In the genomic region with DNA sequence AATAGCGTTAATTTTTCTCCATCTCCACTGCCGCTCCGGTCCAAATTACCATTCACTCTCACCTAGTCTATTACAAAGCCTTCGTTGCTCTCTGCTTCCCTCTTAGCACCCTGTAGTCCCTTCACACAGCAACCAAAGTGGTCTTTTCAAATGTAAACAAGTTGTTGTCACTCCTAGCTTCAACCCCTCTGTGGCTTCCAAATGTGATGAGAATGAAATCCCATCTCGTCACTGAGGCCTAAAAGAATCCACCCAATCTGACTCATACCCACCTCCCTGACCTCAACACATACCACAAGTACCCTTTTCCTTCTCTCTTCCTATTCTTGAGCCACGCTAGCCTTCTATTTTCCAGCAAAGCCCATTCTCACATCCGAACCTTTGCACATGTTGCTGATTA, we compare ENCODE assay signal across 13 cellular contexts. TPM values are rescaled to one million over a fixed set of nuclear protein-coding genes. Genes with fewer than 3 reads are reported as not detected.
DNase-seq lines count a peak whose midpoint lies in the region; ATAC-seq, FAIRE-seq and TF ChIP-seq lines count a peak whose summit lies in the region.
"Had no signal": no experiment of that assay in that cellular context is flagged by ENCODE, and none has a peak within 500 bp of the region (broad histone marks: within the 10 kb centered on the region; RNA-seq: fewer than 3 reads in every experiment).

No MANE protein-coding gene starts in this region.

- no peak overlapping the region for H3K9ac ChIP-seq in astrocyte (ENCODE audit: low read length)

- no peaks in the 10 kb centered on the region for H3K27me3 Mint-ChIP-seq in astrocyte (ENCODE audit: low read depth, unreplicated experiment)
- no peaks in the 10 kb centered on the region for H3K27me3 Mint-ChIP-seq in natural killer cell treated with Interleukin-12 subunit alpha and Interleukin-12 subunit beta and Interleukin-15 and Interleukin-18, amount 100 ng/mL, for 72 hours

- no peak for FAIRE-seq in astrocyte (lab: Jason Lieb, UNC)

- no peak overlapping the region for H2AFZ ChIP-seq in astrocyte (ENCODE audit: low read depth, low read length)

- DNase-seq in Daoy (ENCODE audit: low read depth) = peak; percentile 67
- peak; percentile 64 for DNase-seq in LHCN-M2 (ENCODE audit: low read depth)
- peak; percentile 39 for DNase-seq in astrocyte (ENCODE audit: low read depth)
- DNase-seq in natural killer cell treated with Interleukin-12 subunit alpha and Interleukin-12 subunit beta and Interleukin-15 and Interleukin-18, amount 100 ng/mL, for 72 hours (ENCODE audit: low spot score) = no peak
- no peak for DNase-seq in NCI-H82 (lab: John Stamatoyannopoulos, UW)
- DNase-seq in caudate nucleus (lab: John Stamatoyannopoulos, UW) = no peak
- no peak for DNase-seq in medulla oblongata (ENCODE audit: extremely low spot score)
- DNase-seq: dermis blood vessel endothelial cell, DMS 273 treated with DMSO at 0.1 percent for 48 hours, NCI-H146 had no signal

- H3K4me3 Mint-ChIP-seq in astrocyte (ENCODE audit: unreplicated experiment) = peak overlapping the region; percentile 55
- H3K4me3 Mint-ChIP-seq in natural killer cell treated with Interleukin-12 subunit alpha and Interleukin-12 subunit beta and Interleukin-15 and Interleukin-18, amount 100 ng/mL, for 72 hours = peak overlapping the region; percentile 82

- no peak for ATAC-seq in natural killer cell treated with Interleukin-12 subunit alpha and Interleukin-12 subunit beta and Interleukin-15 and Interleukin-18, amount 100 ng/mL, for 72 hours
- no peak for ATAC-seq in GM19463 (IDR thresholded peaks at IDR 0.05; ENCODE audit: unreplicated experiment)
- ATAC-seq: sciatic nerve had no signal

- peaks cover 16% of the 10 kb centered on the region for H4K20me1 ChIP-seq in astrocyte (ENCODE audit: insufficient read depth, low read length)

- no peak for TF ChIP-seq CTCF in astrocyte (IDR thresholded peaks at IDR 0.05; ENCODE audit: insufficient read depth, low read depth, low read length)

- peaks cover 18% of the 10 kb centered on the region for H3K4me1 ChIP-seq in astrocyte (ENCODE audit: insufficient read depth, low read length)

- H3K9me3 Mint-ChIP-seq in astrocyte (ENCODE audit: unreplicated experiment) = no peaks in the 10 kb centered on the region
- H3K9me3 Mint-ChIP-seq in natural killer cell treated with Interleukin-12 subunit alpha and Interleukin-12 subunit beta and Interleukin-15 and Interleukin-18, amount 100 ng/mL, for 72 hours = no peaks in the 10 kb centered on the region

- no peaks in the 10 kb centered on the region for H3K9me3 ChIP-seq in astrocyte (ENCODE audit: insufficient read depth, low read depth, low read length)

- H3K79me2 ChIP-seq in astrocyte (ENCODE audit: insufficient read depth, low read length) = peaks cover 31% of the 10 kb centered on the region

- peak overlapping the region; percentile 84 for H3K27ac Mint-ChIP-seq in astrocyte (ENCODE audit: unreplicated experiment)
- H3K27ac Mint-ChIP-seq in natural killer cell treated with Interleukin-12 subunit alpha and Interleukin-12 subunit beta and Interleukin-15 and Interleukin-18, amount 100 ng/mL, for 72 hours = peak overlapping the region; percentile 12 to 89

- peaks cover 21% of the 10 kb centered on the region for H3K4me1 Mint-ChIP-seq in astrocyte (ENCODE audit: low read depth, unreplicated experiment)
- peaks cover 61 to 67% of the 10 kb centered on the region in 2 donors for H3K4me1 Mint-ChIP-seq in natural killer cell treated with Interleukin-12 subunit alpha and Interleukin-12 subunit beta and Interleukin-15 and Interleukin-18, amount 100 ng/mL, for 72 hours (ENCODE audit: low read depth in 2 of 2)

- no peaks in the 10 kb centered on the region for H3K36me3 ChIP-seq in astrocyte (ENCODE audit: insufficient read depth, low read length)

- H3K36me3 Mint-ChIP-seq in astrocyte (ENCODE audit: low read depth, unreplicated experiment) = no peaks in the 10 kb centered on the region
- peaks cover 7% of the 10 kb centered on the region for H3K36me3 Mint-ChIP-seq in natural killer cell treated with Interleukin-12 subunit alpha and Interleukin-12 subunit beta and Interleukin-15 and Interleukin-18, amount 100 ng/mL, for 72 hours

- H3K27ac ChIP-seq in astrocyte (ENCODE audit: low read depth, low read length) (no peak overlapping the region), caudate nucleus (ENCODE audit: low read depth, low read length) (no peak overlapping the region)

- no peaks in the 10 kb centered on the region for H3K27me3 ChIP-seq in astrocyte (ENCODE audit: insufficient read depth, low read length)

- H3K4me3 ChIP-seq in astrocyte (ENCODE audit: insufficient read depth, low read depth, low read length) = no peak overlapping the region

- peak overlapping the region; percentile 19 for H3K4me2 ChIP-seq in astrocyte (ENCODE audit: low read length)

RNA-seq across cellular contexts. Expression of gene PELP1, which starts 2.2 kb away (rescaled TPM):
- total RNA-seq in Daoy (2014; rRNA removed; shearing (Covaris generic)) = 31.8 and 35.1 TPM in 2 replicates
- total RNA-seq in LHCN-M2 (2014; rRNA removed) = 19.0 and 22.4 TPM in 2 replicates
- 22.6 TPM for polyA plus RNA-seq in LHCN-M2 (2012)
- total RNA-seq in astrocyte = 51.6 and 52.7 TPM in 2 replicates
- 100 to 1,000 TPM in 1 of 2 donors, 10 to 100 TPM in 1; 76.9 to 161 TPM for total RNA-seq in natural killer cell treated with Interleukin-12 subunit alpha and Interleukin-12 subunit beta and Interleukin-15 and Interleukin-18, amount 100 ng/mL, for 72 hours

RNA-seq across cellular contexts. Expression of gene ARRB2, which starts 4.3 kb away (rescaled TPM):
- 10.7 and 16.4 TPM in 2 replicates for total RNA-seq in Daoy (2014; rRNA removed; shearing (Covaris generic))
- total RNA-seq in LHCN-M2 (2014; rRNA removed) = 9.0 and 12.6 TPM in 2 replicates
- polyA plus RNA-seq in LHCN-M2 (2012) = 10.8 TPM
- 6.3 and 10.3 TPM in 2 replicates for total RNA-seq in astrocyte
- total RNA-seq in natural killer cell treated with Interleukin-12 subunit alpha and Interleukin-12 subunit beta and Interleukin-15 and Interleukin-18, amount 100 ng/mL, for 72 hours = 100 to 1,000 TPM; 834 to 935 TPM

RNA-seq across cellular contexts. Expression of gene MED11, which starts 25.1 kb away (rescaled TPM):
- total RNA-seq in Daoy (2014; rRNA removed; shearing (Covaris generic)) = 23.9 and 29.3 TPM in 2 replicates
- total RNA-seq in LHCN-M2 (2014; rRNA removed) = 16.0 and 23.6 TPM in 2 replicates
- polyA plus RNA-seq in LHCN-M2 (2012) = 26.9 TPM
- total RNA-seq in astrocyte = 8.5 and 9.9 TPM in 2 replicates
- 10 to 100 TPM; 27.2 to 34.6 TPM for total RNA-seq in natural killer cell treated with Interleukin-12 subunit alpha and Interleukin-12 subunit beta and Interleukin-15 and Interleukin-18, amount 100 ng/mL, for 72 hours

RNA-seq across cellular contexts. Expression of gene ZMYND15, which starts 33.5 kb away (rescaled TPM):
- total RNA-seq in Daoy (2014; rRNA removed; shearing (Covaris generic)) = 1.1 TPM in 1 of 2 replicates, not detected in the other
- total RNA-seq in LHCN-M2 (2014; rRNA removed) (0.06 TPM in 1 of 2 replicates, not detected in the other), astrocyte (0.09 and 0.12 TPM in 2 replicates)
- 0.05 TPM for polyA plus RNA-seq in LHCN-M2 (2012)
- 1 to 10 TPM; 1.0 to 2.3 TPM for total RNA-seq in natural killer cell treated with Interleukin-12 subunit alpha and Interleukin-12 subunit beta and Interleukin-15 and Interleukin-18, amount 100 ng/mL, for 72 hours
- total RNA-seq: dermis blood vessel endothelial cell, lung microvascular endothelial cell had no signal

RNA-seq across cellular contexts. Expression of gene CXCL16, which starts 33.6 kb away (rescaled TPM):
- 3.0 and 3.8 TPM in 2 replicates for total RNA-seq in Daoy (2014; rRNA removed; shearing (Covaris generic))
- 0.29 and 0.58 TPM in 2 replicates for total RNA-seq in LHCN-M2 (2014; rRNA removed)
- polyA plus RNA-seq in LHCN-M2 (2012) = 0.57 TPM
- total RNA-seq in astrocyte = 2.2 and 3.2 TPM in 2 replicates
- total RNA-seq in natural killer cell treated with Interleukin-12 subunit alpha and Interleukin-12 subunit beta and Interleukin-15 and Interleukin-18, amount 100 ng/mL, for 72 hours = 10 to 100 TPM; 22.6 to 46.3 TPM

Comparison
In these comparisons a context has a peak if more than half of its experiments do, and no peak if none do; other contexts are left out.
1. DNase-seq: peak in Daoy (single experiment), LHCN-M2 (single experiment) and astrocyte (single experiment); none in natural killer cell treated with Interleukin-12 subunit alpha and Interleukin-12 subunit beta and Interleukin-15 and Interleukin-18, amount 100 ng/mL, for 72 hours (single experiment), NCI-H82 (single experiment), caudate nucleus (0 of 61) and medulla oblongata (single experiment).
2. RNA of gene ARRB2, which starts 4.3 kb away (total RNA-seq): 834 to 935 TPM in natural killer cell treated with Interleukin-12 subunit alpha and Interleukin-12 subunit beta and Interleukin-15 and Interleukin-18, amount 100 ng/mL, for 72 hours; 9.0 to 12.6 TPM in LHCN-M2, 10.7 to 16.4 TPM in Daoy and 6.3 to 10.3 TPM in astrocyte; every median in the first group is over 10 times any median in the second.